8 cellular contexts compared by ENCODE assay signal in genomic region chr11:73335204-73335923, GRCh38. TPM values are rescaled to one million over a fixed set of nuclear protein-coding genes. Genes with fewer than 3 reads are reported as not detected.
A peak's percentile ranks its signal among the peaks of the same experiment; 100 is the strongest.
DNase-seq lines count a peak whose midpoint lies in the region; ATAC-seq and TF ChIP-seq lines count a peak whose summit lies in the region.

No MANE protein-coding gene starts in this region.

- CTCF ChIA-PET in CD8-positive, alpha-beta T cell (lab: Charles Lee), result interaction anchor here (0.6 to 6.2 kb wide), 31 partner anchors 9 to 1002 kb away, joined by 3 to 113 read pairs (median 6); partner anchors contain the start of gene ARHGEF17

- H3K4me3 ChIP-seq in CD8-positive, alpha-beta T cell (ENCODE audit: low read depth, low read length), result no peak overlapping the region
- H3K4me3 ChIP-seq in OCI-LY3 (ENCODE audit: low read length) (peak overlapping the region; percentile 18; the same call in 1 of the 2 replicates), epithelial cell of proximal tubule (ENCODE audit: low read depth, low read length) (no peak overlapping the region)

- intact Hi-C loops in CD8-positive, alpha-beta T cell (cut with DNase I, micrococcal nuclease), result loop anchor here (1.0 kb wide), 3 partner anchors 28 to 150 kb away; no protein-coding TSS in a partner anchor

- H3K4me1 ChIP-seq in CD8-positive, alpha-beta T cell (ENCODE audit: insufficient read depth, low read length), result no peaks in the 10 kb centered on the region
- peaks cover 21% of the 10 kb centered on the region for H3K4me1 ChIP-seq in OCI-LY3 (ENCODE audit: low read length)

- no peak overlapping the region for H3K27ac Mint-ChIP-seq in CD8-positive, alpha-beta T cell
- peak overlapping the region in 3 of 6 donors; percentile 26 to 54 (median 39) for H3K27ac Mint-ChIP-seq in naive B cell

- H3K9ac ChIP-seq in OCI-LY3 (ENCODE audit: low read length), result peak overlapping the region; percentile 8; the same call in 1 of the 2 replicates

- no peaks in the 10 kb centered on the region for H4K20me1 ChIP-seq in OCI-LY3 (ENCODE audit: insufficient read depth, low read length)

- DNase-seq in CD8-positive, alpha-beta T cell, result peak; percentile 61 to 86 (median 75)
- DNase-seq in HuH-7 (ENCODE audit: low spot score) (peak; percentile 87), epithelial cell of proximal tubule (ENCODE audit: low read depth) (no peak), naive B cell (peak; percentile 69)
- DNase-seq in activated CD8-positive, alpha-beta memory T cell treated with anti-CD3 and anti-CD28 coated beads, Interleukin-2, amount 50 U/mL, for 48 hours, result peak; percentile 94
- peak; percentile 55 to 57 for DNase-seq in stimulated activated CD8-positive, alpha-beta memory T cell treated with anti-CD3 and anti-CD28 coated beads, Interleukin-7, amount 100 ng/mL, for 4 hours (ENCODE audit: low read depth in 2 of 2)

- H3K4me1 Mint-ChIP-seq in CD8-positive, alpha-beta T cell (ENCODE audit: low read depth), result no peaks in the 10 kb centered on the region
- peaks cover 0 to 4% (median 4%) of the 10 kb centered on the region in 3 donors for H3K4me1 Mint-ChIP-seq in naive B cell

- H3K4me3 Mint-ChIP-seq in CD8-positive, alpha-beta T cell, result no peak overlapping the region
- H3K4me3 Mint-ChIP-seq in naive B cell, result no peak overlapping the region

- H3K9me3 Mint-ChIP-seq in CD8-positive, alpha-beta T cell, result no peaks in the 10 kb centered on the region
- H3K9me3 Mint-ChIP-seq in naive B cell, result no peaks in the 10 kb centered on the region

- no peak overlapping the region for H2AFZ ChIP-seq in OCI-LY3 (ENCODE audit: low read depth, low read length)

- no peaks in the 10 kb centered on the region for H3K36me3 Mint-ChIP-seq in CD8-positive, alpha-beta T cell
- no peaks in the 10 kb centered on the region for H3K36me3 Mint-ChIP-seq in naive B cell

- ATAC-seq in CD8-positive, alpha-beta T cell, result peak; percentile 95
- ATAC-seq in naive B cell (ENCODE audit: low read depth in 2 of 2) (peak; percentile 74 to 81), GM19455 (IDR thresholded peaks at IDR 0.05; ENCODE audit: unreplicated experiment) (no peak)

- no peaks in the 10 kb centered on the region for H3K36me3 ChIP-seq in CD8-positive, alpha-beta T cell (ENCODE audit: insufficient read depth, low read length)
- no peaks in the 10 kb centered on the region for H3K36me3 ChIP-seq in OCI-LY3 (replicated peaks; ENCODE audit: low read depth, low read length)

- H3K27me3 ChIP-seq in CD8-positive, alpha-beta T cell (ENCODE audit: insufficient read depth, low read length), result no peaks in the 10 kb centered on the region
- H3K27me3 ChIP-seq in OCI-LY3 (ENCODE audit: low read depth, low read length), result no peaks in the 10 kb centered on the region

- TF ChIP-seq CTCF in CD8-positive, alpha-beta T cell (IDR thresholded peaks at IDR 0.05), result peak; percentile 97
- TF ChIP-seq CTCF in OCI-LY3 (IDR thresholded peaks at IDR 0.05; ENCODE audit: low read depth, low read length) (peak; percentile 99), epithelial cell of proximal tubule (conservative IDR thresholded peaks at IDR 0.05; ENCODE audit: low read depth, low read length) (peak; percentile 99)

- no peaks in the 10 kb centered on the region for H3K79me2 ChIP-seq in OCI-LY3 (ENCODE audit: low read length)

- H3K9me3 ChIP-seq in CD8-positive, alpha-beta T cell (ENCODE audit: low read length), result no peaks in the 10 kb centered on the region
- H3K9me3 ChIP-seq in OCI-LY3 (ENCODE audit: insufficient read depth, low read length), result no peaks in the 10 kb centered on the region

- POLR2A ChIA-PET in CD8-positive, alpha-beta T cell (lab: Charles Lee), result interaction anchor here (2.3 kb wide), 1 partner anchor 28 kb away, joined by 5 read pairs; the partner anchor contains the start of gene ARHGEF17

- peaks cover 5% of the 10 kb centered on the region for H3K27me3 Mint-ChIP-seq in CD8-positive, alpha-beta T cell (ENCODE audit: low read depth)
- peaks cover 0 to 11% (median 0%) of the 10 kb centered on the region in 3 donors for H3K27me3 Mint-ChIP-seq in naive B cell

- H3K27ac ChIP-seq in CD8-positive, alpha-beta T cell (ENCODE audit: low read depth, low read length), result no peak overlapping the region
- no peak overlapping the region for H3K27ac ChIP-seq in OCI-LY3 (ENCODE audit: low read length)

- H3K4me2 ChIP-seq in OCI-LY3 (ENCODE audit: low read length), result peak overlapping the region; percentile 55

RNA-seq across cellular contexts. Expression of gene ARHGEF17, which starts 27.3 kb away (rescaled TPM):
- under 1 TPM in 1 of 2 experiments, not detected in 1; 0.14 TPM for total RNA-seq in CD8-positive, alpha-beta T cell
- 18.3 and 26.4 TPM in 2 replicates for total RNA-seq in epithelial cell of proximal tubule
- not detected for polyA plus RNA-seq in naive B cell (ENCODE audit: low read depth in 6 of 6)

RNA-seq across cellular contexts. Expression of gene RELT, which starts 40.8 kb away (rescaled TPM):
- total RNA-seq in CD8-positive, alpha-beta T cell, result 100 to 1,000 TPM; 144 to 158 TPM
- 9.1 and 12.1 TPM in 2 replicates for total RNA-seq in epithelial cell of proximal tubule
- polyA plus RNA-seq in naive B cell (ENCODE audit: low read depth in 6 of 6), result 10 to 100 TPM; 16.3 to 35.1 (median 21.2) TPM

Comparison
In these comparisons a context has a peak if more than half of its experiments do, and no peak if none do; other contexts are left out.
1. RNA of gene ARHGEF17, which starts 27.3 kb away (total RNA-seq): 18.3 to 26.4 TPM in epithelial cell of proximal tubule; 0.14 TPM in CD8-positive, alpha-beta T cell; every median in the first group is over 10 times any median in the second.
2. RNA of gene RELT, which starts 40.8 kb away (total RNA-seq): 144 to 158 TPM in CD8-positive, alpha-beta T cell; 9.1 to 12.1 TPM in epithelial cell of proximal tubule; every median in the first group is over 10 times any median in the second.
3. Peak in every context shown above with its lines, with median percentiles within 50 percentile points of each other: CTCF ChIP-seq.